Comparison of ENCODE assay signal across 1 cellular context in genomic region chr14:23631702-23632460, GRCh38.
TF ChIP-seq lines count a peak whose summit lies in the region.

No MANE protein-coding gene starts in this region.

TF ChIP-seq in K562, 482 proteins besides CTCF, POLR2A, EP300 and RAD21:
- no peak for TF ChIP-seq NFYB (IDR thresholded peaks at IDR 0.05; ENCODE audit: extremely low read depth, insufficient read length)
- TF ChIP-seq ZNF263 (CRISPR knock-in tag; IDR thresholded peaks at IDR 0.05; ENCODE audit: borderline replicate concordance), result peak; percentile 81
- TF ChIP-seq HOXB6 (CRISPR knock-in tag; IDR thresholded peaks at IDR 0.05; ENCODE audit: borderline replicate concordance), result no peak
- TF ChIP-seq POU5F1 (IDR thresholded peaks at IDR 0.05; ENCODE audit: borderline replicate concordance, low read depth, low read length, partially characterized antibody), result no peak
- peak; percentile 14; the same call in 1 of the 2 replicates for TF ChIP-seq TFAP4 (CRISPR knock-in tag; IDR thresholded peaks at IDR 0.05; ENCODE audit: borderline replicate concordance)
- TF ChIP-seq POLR2H (tag; IDR thresholded peaks at IDR 0.05; ENCODE audit: low read depth), result no peak
- no peak for TF ChIP-seq HEY1 (CRISPR knock-in tag; IDR thresholded peaks at IDR 0.05; ENCODE audit: borderline replicate concordance)
- no peak for TF ChIP-seq XRCC3 (IDR thresholded peaks at IDR 0.05)
- TF ChIP-seq RCOR1 (IDR thresholded peaks at IDR 0.05; ENCODE audit: borderline replicate concordance in 1 of 2, low read depth in 2 of 2, low read length in 2 of 2), result 0 out of 4 replicates have a peak, but pooled peaks of 1 of the 2 experiments have one; percentile 13
- peak; percentile 48; the same call in 1 of the 2 replicates for TF ChIP-seq ESRRA (IDR thresholded peaks at IDR 0.05; ENCODE audit: borderline replicate concordance, low read depth)
- TF ChIP-seq MECOM (CRISPR knock-in tag; IDR thresholded peaks at IDR 0.05), result no peak
- no peak for TF ChIP-seq MAFG (tag; conservative IDR thresholded peaks at IDR 0.05)
- TF ChIP-seq, protein P1, sequence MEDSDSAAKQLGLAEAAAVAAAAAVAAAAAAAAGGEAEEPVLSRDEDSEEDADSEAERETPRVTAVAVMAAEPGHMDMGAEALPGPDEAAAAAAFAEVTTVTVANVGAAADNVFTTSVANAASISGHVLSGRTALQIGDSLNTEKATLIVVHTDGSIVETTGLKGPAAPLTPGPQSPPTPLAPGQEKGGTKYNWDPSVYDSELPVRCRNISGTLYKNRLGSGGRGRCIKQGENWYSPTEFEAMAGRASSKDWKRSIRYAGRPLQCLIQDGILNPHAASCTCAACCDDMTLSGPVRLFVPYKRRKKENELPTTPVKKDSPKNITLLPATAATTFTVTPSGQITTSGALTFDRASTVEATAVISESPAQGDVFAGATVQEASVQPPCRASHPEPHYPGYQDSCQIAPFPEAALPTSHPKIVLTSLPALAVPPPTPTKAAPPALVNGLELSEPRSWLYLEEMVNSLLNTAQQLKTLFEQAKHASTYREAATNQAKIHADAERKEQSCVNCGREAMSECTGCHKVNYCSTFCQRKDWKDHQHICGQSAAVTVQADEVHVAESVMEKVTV (CRISPR knock-in tag; IDR thresholded peaks at IDR 0.05), result 0 out of 2 replicates have a peak, but pooled peaks have one; percentile 37
- no peak for TF ChIP-seq PHB2 (IDR thresholded peaks at IDR 0.05; ENCODE audit: low read depth)
- 0 out of 2 replicates have a peak, but pooled peaks have one; percentile 22 for TF ChIP-seq SMC3 (conservative IDR thresholded peaks at IDR 0.05; ENCODE audit: insufficient read depth, low read depth, low read length)
- TF ChIP-seq MEF2D (tag; conservative IDR thresholded peaks at IDR 0.05; ENCODE audit: low read depth), result no peak
- TF ChIP-seq STAG1 (CRISPR knock-in tag; IDR thresholded peaks at IDR 0.05; ENCODE audit: borderline replicate concordance), result peak; percentile 64; the same call in 1 of the 2 replicates
- no peak for TF ChIP-seq ATF1 (CRISPR knock-in tag; IDR thresholded peaks at IDR 0.05)
- TF ChIP-seq ATF1 (tag; IDR thresholded peaks at IDR 0.05), result 0 out of 2 replicates have a peak, but pooled peaks have one; percentile 16
- TF ChIP-seq CREM (IDR thresholded peaks at IDR 0.05; ENCODE audit: low read depth), result peak; percentile 52; the same call in 1 of the 2 replicates
- TF ChIP-seq ILK (tag; IDR thresholded peaks at IDR 0.05; ENCODE audit: borderline replicate concordance, low read depth), result no peak
- TF ChIP-seq RAD51 (IDR thresholded peaks at IDR 0.05; ENCODE audit: borderline replicate concordance, low read depth), result no peak
TF ChIP-seq in K562: peak in this region for 9.
